ENCODE assay signal across 25 cellular contexts in the genomic region with DNA sequence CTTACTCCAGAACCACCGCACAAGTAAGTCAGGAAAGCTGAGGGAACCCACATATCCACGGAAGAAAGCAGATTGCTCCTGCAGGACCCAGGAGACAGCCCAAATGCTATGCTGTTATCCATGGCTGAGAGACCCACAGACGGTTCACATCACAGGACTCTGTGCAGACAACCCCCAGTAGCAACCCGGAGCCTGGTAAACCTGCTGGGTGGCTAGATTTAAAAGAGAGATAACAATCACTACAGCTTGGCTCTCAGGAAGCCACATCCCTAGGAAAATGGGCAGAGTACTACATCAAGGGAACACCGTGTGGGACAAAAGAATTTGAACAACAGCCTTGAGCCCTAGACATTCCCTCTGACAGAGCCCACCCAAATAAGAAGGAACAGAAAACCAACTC. TPM values are rescaled to one million over a fixed set of nuclear protein-coding genes. Genes with fewer than 3 reads are reported as not detected.
A peak's percentile ranks its signal among the peaks of the same experiment; 100 is the strongest.
DNase-seq lines count a peak whose midpoint lies in the region; ATAC-seq and TF ChIP-seq lines count a peak whose summit lies in the region.
"Had no signal": no experiment of that assay in that cellular context is flagged by ENCODE, and none has a peak within 500 bp of the region (broad histone marks: within the 10 kb centered on the region; RNA-seq: fewer than 3 reads in every experiment).

No MANE protein-coding gene starts in this region.

- H3K79me2 ChIP-seq in PC-3 (ENCODE audit: low read length), result no peaks in the 10 kb centered on the region

- H3K36me3 ChIP-seq in PC-3 (ENCODE audit: low read depth, low read length) (no peaks in the 10 kb centered on the region), WERI-Rb-1 (no peaks in the 10 kb centered on the region)
- H3K36me3 ChIP-seq: BE2C, BLaER1 had no signal

- peak; percentile 69 for DNase-seq in cardiac septum (ENCODE audit: low spot score)
- no peak for DNase-seq in left ventricle myocardium superior
- DNase-seq in PC-3, result peak; percentile 1
- DNase-seq in islet precursor cell, result peak; percentile 83
- no peak for DNase-seq in HEK293T (ENCODE audit: extremely low spot score)
- no peak for DNase-seq in WERI-Rb-1
- DNase-seq: BE2C; C1 segment of cervical spinal cord; CD4-positive, alpha-beta memory T cell; CD4-positive, CD25-positive, alpha-beta regulatory T cell; CD8-positive, alpha-beta memory T cell; COR-L47; DMS 273 treated with DMSO at 0.1 percent for 48 hours; DMS153; DMS53; DMS79; DND-41; EL; GF-D8 had no signal

- no TSS peak for BruUV-seq in PC-3 (replicated peaks; lab: Mats Ljungman, UMichigan)

- POLR2A ChIA-PET in PC-3 (lab: Charles Lee; ENCODE audit: unreplicated experiment) (no interaction called here), HEK293T (lab: Yijun Ruan, JAX) (no interaction called here)

- H3F3A ChIP-seq in PC-3 (ENCODE audit: low read length, unreplicated experiment), result no peaks in the 10 kb centered on the region

- no peak overlapping the region for H3K4me3 ChIP-seq in PC-3 (ENCODE audit: low read length)
- H3K4me3 ChIP-seq in WERI-Rb-1 (ENCODE audit: low read depth, low read length), result no peak overlapping the region
- H3K4me3 ChIP-seq: A549, BLaER1 had no signal

- no peak overlapping the region for H2AFZ ChIP-seq in PC-3 (ENCODE audit: low read length)

- TF ChIP-seq CTCF in PC-3 (conservative IDR thresholded peaks at IDR 0.05; ENCODE audit: low read depth, low read length), result no peak
- no peak for TF ChIP-seq CTCF in WERI-Rb-1 (IDR thresholded peaks at IDR 0.05; ENCODE audit: low read depth, low read length)

- CTCF ChIA-PET in PC-3 (lab: Charles Lee) (no interaction called here), HEK293T (lab: Yijun Ruan, JAX) (no interaction called here)

- no peak overlapping the region for H3K9ac ChIP-seq in PC-3 (ENCODE audit: low read length)
- H3K9ac ChIP-seq: BLaER1 had no signal

- no peaks in the 10 kb centered on the region for H4K20me1 ChIP-seq in PC-3 (ENCODE audit: low read length)
- H4K20me1 ChIP-seq: BLaER1 had no signal

- no peaks in the 10 kb centered on the region for H3K4me1 ChIP-seq in PC-3 (ENCODE audit: insufficient read depth, low read length)
- H3K4me1 ChIP-seq: A549, BE2C, BLaER1 had no signal

- H3K27me3 ChIP-seq in PC-3 (ENCODE audit: low read length) (no peaks in the 10 kb centered on the region), WERI-Rb-1 (ENCODE audit: insufficient read depth, low read depth, severe bottlenecking) (no peaks in the 10 kb centered on the region)
- H3K27me3 ChIP-seq: BLaER1 had no signal

- H3K9me2 ChIP-seq in PC-3 (replicated peaks; ENCODE audit: low read length), result no peaks in the 10 kb centered on the region

- intact Hi-C loops in cardiac septum (cut with DNase I), result no loop called here
- intact Hi-C loops in left ventricle myocardium superior (cut with micrococcal nuclease), result no loop called here
- intact Hi-C loops in PC-3 (cut with micrococcal nuclease), result no loop called here

- H3K27ac ChIP-seq in PC-3 (ENCODE audit: low read length), result no peak overlapping the region
- no peak overlapping the region for H3K27ac ChIP-seq in WERI-Rb-1
- H3K27ac ChIP-seq: 22Rv1, A549, BLaER1 had no signal

- ATAC-seq in left ventricle myocardium superior (no peak), PC-3 (no peak), HG03342 (IDR thresholded peaks at IDR 0.05; ENCODE audit: unreplicated experiment) (no peak)
- ATAC-seq: A549 had no signal

- no peak overlapping the region for H3K4me2 ChIP-seq in PC-3 (ENCODE audit: low read length)
- H3K4me2 ChIP-seq: A549, BLaER1 had no signal

- H3K9me3 ChIP-seq in PC-3 (ENCODE audit: low read length) (no peaks in the 10 kb centered on the region), WERI-Rb-1 (ENCODE audit: severe bottlenecking) (no peaks in the 10 kb centered on the region)
- H3K9me3 ChIP-seq: A549, BE2C had no signal

TF ChIP-seq in HEK293T, 16 proteins besides CTCF, POLR2A, EP300 and RAD21:
- TF ChIP-seq HDGF (IDR thresholded peaks at IDR 0.05; ENCODE audit: borderline replicate concordance) (no peak), FOXK2 (IDR thresholded peaks at IDR 0.05) (no peak), ELF4 (IDR thresholded peaks at IDR 0.05) (no peak), LEF1 (IDR thresholded peaks at IDR 0.05; ENCODE audit: borderline replicate concordance) (no peak), NFRKB (IDR thresholded peaks at IDR 0.05) (no peak), ARNT (IDR thresholded peaks at IDR 0.05) (no peak), ZNF384 (IDR thresholded peaks at IDR 0.05) (no peak), PKNOX1 (IDR thresholded peaks at IDR 0.05) (no peak), FOXM1 (IDR thresholded peaks at IDR 0.05; ENCODE audit: borderline replicate concordance) (no peak), SP1 (IDR thresholded peaks at IDR 0.05) (no peak), TARDBP (IDR thresholded peaks at IDR 0.05) (no peak), FOXA1 (IDR thresholded peaks at IDR 0.05) (no peak), BHLHE40 (IDR thresholded peaks at IDR 0.05; ENCODE audit: borderline replicate concordance) (no peak), L3MBTL2 (conservative IDR thresholded peaks at IDR 0.05) (no peak)
TF ChIP-seq in HEK293T: peak in this region for 0.

RNA-seq across cellular contexts. Expression of gene TRIM42, which starts 13.8 kb away (rescaled TPM):
- not detected for total RNA-seq in cardiac septum
- total RNA-seq in left ventricle myocardium superior, result not detected
- total RNA-seq in PC-3 (2014; rRNA removed), result not detected in 2 replicates
- total RNA-seq: A172; CD4-positive, alpha-beta memory T cell; CD4-positive, CD25-positive, alpha-beta regulatory T cell; CD8-positive, alpha-beta memory T cell; Daoy had no signal

Comparison
In these comparisons a context has a peak if more than half of its experiments do, and no peak if none do; other contexts are left out.
1. DNase-seq: peak in cardiac septum (single experiment), PC-3 (single experiment) and islet precursor cell (single experiment); none in left ventricle myocardium superior (single experiment), HEK293T (single experiment) and WERI-Rb-1 (single experiment).